24 cellular contexts compared by ENCODE assay signal in the genomic region with DNA sequence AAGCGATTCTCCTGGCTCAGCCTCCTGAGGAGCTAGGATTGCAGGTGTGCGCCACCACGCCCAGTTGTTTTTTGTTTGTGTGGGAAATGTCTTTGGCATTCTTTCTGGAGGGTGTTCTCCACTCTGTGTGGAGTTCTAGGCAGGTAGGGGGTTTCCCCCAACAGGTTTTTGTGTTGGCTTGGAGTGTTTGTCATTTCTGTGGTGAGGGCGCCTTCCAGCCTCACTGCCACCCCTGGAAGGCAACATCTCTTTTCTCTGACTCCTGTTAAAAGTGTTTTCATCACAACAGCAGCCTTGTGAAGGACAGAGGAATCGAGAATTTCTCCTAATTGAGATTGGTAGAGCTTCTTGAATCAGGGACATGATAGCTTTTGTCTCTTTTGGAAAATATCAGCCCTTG.
"Had no signal": no experiment of that assay in that cellular context is flagged by ENCODE, and none has a peak within 500 bp of the region (broad histone marks: within the 10 kb centered on the region; RNA-seq: fewer than 3 reads in every experiment).

No MANE protein-coding gene starts in this region.

- H3K9me3 ChIP-seq: mucosa of descending colon, pancreas, prostate gland, suprapubic skin, thoracic aorta, uterus had no signal

- H3K4me3 Mint-ChIP-seq: memory B cell; naive thymus-derived CD4-positive, alpha-beta T cell; natural killer cell treated with Interleukin-12 subunit alpha and Interleukin-12 subunit beta and Interleukin-15 and Interleukin-18, amount 100 ng/mL, for 72 hours; stimulated activated naive CD8-positive, alpha-beta T cell treated with anti-CD3 and anti-CD28 coated beads, Interleukin-15, Interleukin-2, amounts not matched to agents 100 ng/mL and 50 ng/mL, for 24 hours had no signal

- H3K27me3 Mint-ChIP-seq: memory B cell; natural killer cell treated with Interleukin-12 subunit alpha and Interleukin-12 subunit beta and Interleukin-15 and Interleukin-18, amount 100 ng/mL, for 72 hours; stimulated activated naive CD8-positive, alpha-beta T cell treated with anti-CD3 and anti-CD28 coated beads, Interleukin-15, Interleukin-2, amounts not matched to agents 100 ng/mL and 50 ng/mL, for 24 hours had no signal

- H3K36me3 ChIP-seq: pancreas, prostate gland, suprapubic skin, thoracic aorta, tibial artery, uterus had no signal

- DNase-seq: hippocampal formation; midbrain; naive thymus-derived CD4-positive, alpha-beta T cell; pancreas; retina; right cardiac atrium; stimulated activated CD4-positive, alpha-beta T cell treated with anti-CD3 and anti-CD28 coated beads, Interleukin-12 subunit alpha, Interleukin-12 subunit beta, amount 100 ng/mL, for 4 hours; stimulated activated CD4-positive, alpha-beta T cell treated with anti-CD3 and anti-CD28 coated beads, Interleukin-15, amount 100 ng/mL, for 24 hours; stimulated activated CD4-positive, alpha-beta T cell treated with anti-CD3 and anti-CD28 coated beads, Interleukin-2, amount 100 ng/mL, for 24 hours; stimulated activated CD4-positive, alpha-beta T cell treated with anti-CD3 and anti-CD28 coated beads, Interleukin-4, amount 100 ng/mL, for 1 hour; stimulated activated naive CD4-positive, alpha-beta T cell; tibial artery; trophoblast cell; uterus had no signal

- H3K4me3 ChIP-seq: mucosa of descending colon, pancreas, prostate gland, skin epidermis, suprapubic skin, thoracic aorta, tibial artery, uterus had no signal

- ATAC-seq: left lobe of liver; mucosa of descending colon; naive thymus-derived CD4-positive, alpha-beta T cell; natural killer cell treated with Interleukin-12 subunit alpha and Interleukin-12 subunit beta and Interleukin-15 and Interleukin-18, amount 100 ng/mL, for 72 hours; pancreas; right cardiac atrium; sciatic nerve had no signal

- H3K36me3 Mint-ChIP-seq: natural killer cell treated with Interleukin-12 subunit alpha and Interleukin-12 subunit beta and Interleukin-15 and Interleukin-18, amount 100 ng/mL, for 72 hours had no signal

- H3K4me1 ChIP-seq: pancreas, prostate gland, suprapubic skin, tibial artery, uterus had no signal

- H3K27ac ChIP-seq: pancreas, prostate gland, skin epidermis, suprapubic skin, thoracic aorta, tibial artery, uterus had no signal

- H3K27me3 ChIP-seq: pancreas, suprapubic skin, uterus had no signal

- H3K27ac Mint-ChIP-seq: memory B cell; natural killer cell treated with Interleukin-12 subunit alpha and Interleukin-12 subunit beta and Interleukin-15 and Interleukin-18, amount 100 ng/mL, for 72 hours; stimulated activated naive CD8-positive, alpha-beta T cell treated with anti-CD3 and anti-CD28 coated beads, Interleukin-15, Interleukin-2, amounts not matched to agents 100 ng/mL and 50 ng/mL, for 24 hours had no signal
